In genomic region chr11:63663809-63664208, GRCh38 we compare ENCODE assay signal across 15 cellular contexts. TPM values are rescaled to one million over a fixed set of nuclear protein-coding genes. Genes with fewer than 3 reads are reported as not detected.
A peak's percentile ranks its signal among the peaks of the same experiment; 100 is the strongest.
DNase-seq lines count a peak whose midpoint lies in the region; ATAC-seq, FAIRE-seq and TF ChIP-seq lines count a peak whose summit lies in the region.
"Had no signal": no experiment of that assay in that cellular context is flagged by ENCODE, and none has a peak within 500 bp of the region (broad histone marks: within the 10 kb centered on the region; RNA-seq: fewer than 3 reads in every experiment).

No MANE protein-coding gene starts in this region.

- POLR2A ChIA-PET in CD8-positive, alpha-beta memory T cell (lab: Charles Lee) = no interaction called here

- no peak for ATAC-seq in GM21447 (IDR thresholded peaks at IDR 0.05; ENCODE audit: unreplicated experiment)
- ATAC-seq: Panc1 had no signal

- H3K4me1 Mint-ChIP-seq in CD8-positive, alpha-beta memory T cell = peaks cover 39 to 77% (median 52%) of the 10 kb centered on the region in 3 donors

- H3K9me3 ChIP-seq in CD8-positive, alpha-beta memory T cell (ENCODE audit: low read length) = no peaks in the 10 kb centered on the region
- H3K9me3 ChIP-seq: colonic mucosa had no signal

- TF ChIP-seq CTCF in bronchial epithelial cell (IDR thresholded peaks at IDR 0.05; ENCODE audit: insufficient read depth, low read length, severe bottlenecking) (no peak), kidney epithelial cell (IDR thresholded peaks at IDR 0.05; ENCODE audit: insufficient read depth, low read length, poor library complexity, severe bottlenecking) (no peak), GM20000 (IDR thresholded peaks at IDR 0.05; ENCODE audit: extremely low read depth, missing control alignments) (no peak)

- no peaks in the 10 kb centered on the region for H3K27me3 ChIP-seq in bronchial epithelial cell (ENCODE audit: control insufficient read depth, insufficient read depth, low read length)
- no peaks in the 10 kb centered on the region for H3K27me3 ChIP-seq in kidney epithelial cell (ENCODE audit: control insufficient read depth, insufficient read depth, low read length)
- no peaks in the 10 kb centered on the region for H3K27me3 ChIP-seq in CD8-positive, alpha-beta memory T cell (ENCODE audit: insufficient read depth, low read length, poor library complexity, severe bottlenecking)
- H3K27me3 ChIP-seq: colonic mucosa had no signal

- peaks cover 0 to 16% (median 6%) of the 10 kb centered on the region in 3 donors for H3K36me3 Mint-ChIP-seq in CD8-positive, alpha-beta memory T cell

- peak; percentile 64 for DNase-seq in AG08396 (ENCODE audit: low spot score)
- peak; percentile 82 for DNase-seq in M059J (ENCODE audit: low read depth)
- peak; percentile 74 for DNase-seq in bronchial epithelial cell (ENCODE audit: low read depth)
- DNase-seq in kidney epithelial cell (ENCODE audit: low read depth) = peak; percentile 42
- no peak for DNase-seq in HuH-7 (ENCODE audit: low spot score)
- no peak for DNase-seq in CD8-positive, alpha-beta memory T cell
- no peak for DNase-seq in GM20000 (ENCODE audit: low spot score)
- DNase-seq: activated naive CD4-positive, alpha-beta T cell treated with anti-CD3 and anti-CD28 coated beads for 36 hours; colonic mucosa; MV-4-11; NCI-H345 had no signal

- H3K27ac ChIP-seq in CD8-positive, alpha-beta memory T cell (ENCODE audit: low read depth, low read length) = no peak overlapping the region
- H3K27ac ChIP-seq: colonic mucosa, HL-60 had no signal

- no peaks in the 10 kb centered on the region for H3K9me3 Mint-ChIP-seq in CD8-positive, alpha-beta memory T cell
- H3K9me3 Mint-ChIP-seq: activated naive CD4-positive, alpha-beta T cell treated with anti-CD3 and anti-CD28 coated beads for 36 hours had no signal

- H3K4me1 ChIP-seq in CD8-positive, alpha-beta memory T cell (ENCODE audit: insufficient read depth, low read length) = peaks cover 11% of the 10 kb centered on the region
- H3K4me1 ChIP-seq: colonic mucosa had no signal

- no peaks in the 10 kb centered on the region for H3K36me3 ChIP-seq in bronchial epithelial cell (ENCODE audit: control insufficient read depth, insufficient read depth, low read length)
- no peaks in the 10 kb centered on the region for H3K36me3 ChIP-seq in kidney epithelial cell (ENCODE audit: control insufficient read depth, insufficient read depth, low read length)
- H3K36me3 ChIP-seq in CD8-positive, alpha-beta memory T cell (ENCODE audit: insufficient read depth, low read length) = no peaks in the 10 kb centered on the region
- H3K36me3 ChIP-seq: colonic mucosa had no signal

- CTCF ChIA-PET in CD8-positive, alpha-beta memory T cell (lab: Charles Lee) = no interaction called here

- peak overlapping the region in 1 of 7 donors; percentile 82 for H3K4me3 Mint-ChIP-seq in CD8-positive, alpha-beta memory T cell
- H3K4me3 Mint-ChIP-seq: activated naive CD4-positive, alpha-beta T cell treated with anti-CD3 and anti-CD28 coated beads for 36 hours had no signal

- H3K27ac Mint-ChIP-seq in CD8-positive, alpha-beta memory T cell = peak overlapping the region in 1 of 8 donors; percentile 72
- H3K27ac Mint-ChIP-seq: activated naive CD4-positive, alpha-beta T cell treated with anti-CD3 and anti-CD28 coated beads for 36 hours had no signal

- no peaks in the 10 kb centered on the region for H3K27me3 Mint-ChIP-seq in CD8-positive, alpha-beta memory T cell

- no peak for FAIRE-seq in bronchial epithelial cell (lab: Jason Lieb, UNC)
- FAIRE-seq: G401.6 had no signal

- H3K4me3 ChIP-seq in bronchial epithelial cell (ENCODE audit: low read depth, low read length) = no peak overlapping the region
- H3K4me3 ChIP-seq in kidney epithelial cell (ENCODE audit: low read depth, low read length) = no peak overlapping the region
- no peak overlapping the region for H3K4me3 ChIP-seq in CD8-positive, alpha-beta memory T cell (ENCODE audit: low read length)
- H3K4me3 ChIP-seq: colonic mucosa had no signal

RNA-seq across cellular contexts. Expression of gene ATL3, which starts 7.4 kb away (rescaled TPM):
- total RNA-seq in M059J (2014; rRNA removed; shearing (Covaris generic)) = 51.3 and 80.4 TPM in 2 replicates
- total RNA-seq in bronchial epithelial cell (63.7 and 81.0 TPM in 2 replicates), kidney epithelial cell (42.6 and 42.7 TPM in 2 replicates)
- 10 to 100 TPM; 41.9 to 42.1 TPM for total RNA-seq in CD8-positive, alpha-beta memory T cell
- 21.5 TPM for polyA plus RNA-seq in CD8-positive, alpha-beta memory T cell

RNA-seq across cellular contexts. Expression of gene RTN3, which starts 17.5 kb away (rescaled TPM):
- total RNA-seq in M059J (2014; rRNA removed; shearing (Covaris generic)) = 142 and 175 TPM in 2 replicates
- total RNA-seq in bronchial epithelial cell = 29.0 and 38.5 TPM in 2 replicates
- total RNA-seq in kidney epithelial cell = 102 and 107 TPM in 2 replicates
- total RNA-seq in CD8-positive, alpha-beta memory T cell = 10 to 100 TPM; 46.5 to 48.5 TPM
- polyA plus RNA-seq in CD8-positive, alpha-beta memory T cell = 48.4 TPM

RNA-seq across cellular contexts. Expression of gene PLAAT3, which starts 49.6 kb away (rescaled TPM):
- 25.1 and 36.5 TPM in 2 replicates for total RNA-seq in M059J (2014; rRNA removed; shearing (Covaris generic))
- total RNA-seq in bronchial epithelial cell (0.51 and 2.1 TPM in 2 replicates), kidney epithelial cell (81.0 and 85.7 TPM in 2 replicates)
- 10 to 100 TPM; 13.9 to 16.0 TPM for total RNA-seq in CD8-positive, alpha-beta memory T cell
- polyA plus RNA-seq in CD8-positive, alpha-beta memory T cell = 39.5 TPM

Comparison
In these comparisons a context has a peak if more than half of its experiments do, and no peak if none do; other contexts are left out.
1. DNase-seq: peak in AG08396 (single experiment), M059J (single experiment), bronchial epithelial cell (single experiment) and kidney epithelial cell (single experiment); none in HuH-7 (single experiment), CD8-positive, alpha-beta memory T cell (0 of 5) and GM20000 (single experiment).